In genomic region chr1:203488539-203488938, GRCh38 we compare ENCODE assay signal across 21 cellular contexts. TPM values are rescaled to one million over a fixed set of nuclear protein-coding genes. Genes with fewer than 3 reads are reported as not detected.
"Had no signal": no experiment of that assay in that cellular context is flagged by ENCODE, and none has a peak within 500 bp of the region (broad histone marks: within the 10 kb centered on the region; RNA-seq: fewer than 3 reads in every experiment).

No MANE protein-coding gene starts in this region.

- H3K27ac Mint-ChIP-seq: activated naive CD4-positive, alpha-beta T cell treated with anti-CD3 and anti-CD28 coated beads, Interleukin-2, amount 10 ng/mL, durations not matched to agents 7 days and 5 days; progenitor cell of endocrine pancreas had no signal

- H3K4me3 Mint-ChIP-seq: mesothelial cell of epicardium had no signal

- H3K36me3 ChIP-seq: brain microvascular endothelial cell, colonic mucosa, transverse colon had no signal

- H3K9me3 ChIP-seq: colonic mucosa, lower lobe of right lung, right atrium auricular region, transverse colon had no signal

- H3K27me3 ChIP-seq: brain microvascular endothelial cell, colonic mucosa, right atrium auricular region, transverse colon had no signal

- H3K9me3 Mint-ChIP-seq: activated naive CD4-positive, alpha-beta T cell treated with anti-CD3 and anti-CD28 coated beads, Interleukin-2, amount 10 ng/mL, durations not matched to agents 7 days and 5 days; mesothelial cell of epicardium; neural crest cell; stimulated activated naive CD8-positive, alpha-beta T cell treated with anti-CD3 and anti-CD28 coated beads, Interleukin-15, Interleukin-2, amounts not matched to agents 100 ng/mL and 50 ng/mL, for 24 hours had no signal

- H3K36me3 Mint-ChIP-seq: activated naive CD4-positive, alpha-beta T cell treated with anti-CD3 and anti-CD28 coated beads, Interleukin-2, amount 10 ng/mL, durations not matched to agents 7 days and 5 days; mesothelial cell of epicardium had no signal

- DNase-seq: activated CD4-positive, alpha-beta T cell treated with anti-CD3 and anti-CD28 coated beads, Interleukin-2, amount 50 U/mL, for 1 hour; activated naive CD4-positive, alpha-beta T cell treated with anti-CD3 and anti-CD28 coated beads, Interleukin-2, amount 10 ng/mL, durations not matched to agents 7 days and 5 days; aorta; brain microvascular endothelial cell; central memory CD4-positive, alpha-beta T cell; colonic mucosa; foreskin melanocyte; hypothalamus; islet precursor cell; left colon; lower lobe of right lung; T-helper 1 cell; transverse colon had no signal

- H3K27ac ChIP-seq: brain microvascular endothelial cell had no signal

RNA-seq across cellular contexts. Expression of gene OPTC, which starts 5.4 kb away (rescaled TPM):
- total RNA-seq: activated CD8-positive, alpha-beta memory T cell treated with anti-CD3 and anti-CD28 coated beads for 36 hours; aorta; colonic mucosa; epithelial cell of proximal tubule; left colon; lower lobe of right lung; mesothelial cell of epicardium; neural crest cell; omental fat pad; progenitor cell of endocrine pancreas; right atrium auricular region; transverse colon had no signal

RNA-seq across cellular contexts. Expression of gene PRELP, which starts 12.9 kb away (rescaled TPM):
- total RNA-seq: activated CD8-positive, alpha-beta memory T cell treated with anti-CD3 and anti-CD28 coated beads for 36 hours; epithelial cell of proximal tubule had no signal
